Comparison of ENCODE assay signal across 8 cellular contexts in the genomic region with DNA sequence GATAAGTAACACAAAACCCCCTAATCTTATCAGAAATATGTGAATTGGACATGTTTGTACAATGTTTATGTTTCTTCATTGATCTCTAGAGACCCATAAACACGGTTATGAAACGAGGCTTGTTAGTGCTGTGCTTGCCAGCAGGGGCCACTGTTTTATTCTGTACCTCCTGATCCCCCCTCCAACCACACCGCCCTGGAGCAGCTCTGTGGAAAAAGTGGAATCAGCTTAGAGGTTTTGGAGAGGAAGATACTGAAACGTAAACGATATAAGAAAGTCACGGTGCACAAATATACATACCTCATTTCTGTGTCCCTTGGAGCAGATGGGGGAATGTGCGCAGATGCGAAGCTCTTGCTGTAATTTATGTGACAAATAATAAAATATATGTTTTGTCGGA. TPM values are rescaled to one million over a fixed set of nuclear protein-coding genes. Genes with fewer than 3 reads are reported as not detected.
DNase-seq lines count a peak whose midpoint lies in the region; ATAC-seq and TF ChIP-seq lines count a peak whose summit lies in the region.
"Not testable (repeated sequence)": the region's sequence is repeated elsewhere in the genome, so short reads cannot be mapped to it uniquely, and the experiment has no call there.

No MANE protein-coding gene starts in this region.

- H3K27me3 ChIP-seq in heart left ventricle, right lobe of liver, sigmoid colon: not testable (repeated sequence)

- not testable (repeated sequence) for H3K27me3 Mint-ChIP-seq in HFFc6 (ENCODE audit: insufficient read depth)

- H3K9me3 Mint-ChIP-seq in HFFc6 = peaks cover 16% of the 10 kb centered on the region; the same call in 1 of the 2 replicates

- not testable (repeated sequence) for H3K9me3 ChIP-seq in heart left ventricle, sigmoid colon
- peaks cover 0 to 11% (median 0%) of the 10 kb centered on the region in 4 donors for H3K9me3 ChIP-seq in right lobe of liver

- TF ChIP-seq EP300 in sigmoid colon (IDR thresholded peaks at IDR 0.05) = not testable (repeated sequence)

- intact Hi-C loops in heart left ventricle (cut with DNase I) = loop anchor here in 7 of 10 donors (2.0 to 10.0 kb wide), 4 partner anchors 87 to 323 kb away; partner anchors contain the start of gene ZNF665 (in 1 of the 7)
- intact Hi-C loops in right lobe of liver (cut with DNase I); sigmoid colon (cut with DNase I): not testable (repeated sequence)

- not testable (repeated sequence) for H3K4me3 ChIP-seq in heart left ventricle, right lobe of liver, sigmoid colon

- H3K36me3 Mint-ChIP-seq in HFFc6 (ENCODE audit: low read depth) = not testable (repeated sequence)

- not testable (repeated sequence) for H3K4me1 ChIP-seq in heart left ventricle, right lobe of liver, sigmoid colon

- not testable (repeated sequence) for H3K4me3 Mint-ChIP-seq in HFFc6

- H3K4me1 Mint-ChIP-seq in HFFc6 (ENCODE audit: low read depth) = not testable (repeated sequence)

- WGBS in heart left ventricle, 4 donors = 43 to 60% (median 46%) methylated on average over 9 of the region's 9 CpGs
- WGBS in right lobe of liver (ENCODE audit: insufficient coverage, low coverage, low lambda C conversion rate, missing lambda C conversion rate) = 64% methylated on average over 8 of the region's 9 CpGs
- 57 to 69% methylated on average over 9 of the region's 9 CpGs for WGBS in sigmoid colon, 2 donors

- TF ChIP-seq POLR2A in heart left ventricle (IDR thresholded peaks at IDR 0.05); right lobe of liver (IDR thresholded peaks at IDR 0.05); sigmoid colon (IDR thresholded peaks at IDR 0.05): not testable (repeated sequence)

- not testable (repeated sequence) for H3K27ac Mint-ChIP-seq in HFFc6

- TF ChIP-seq CTCF in HFFc6 (IDR thresholded peaks at IDR 0.05) (peak; percentile 57), heart left ventricle (IDR thresholded peaks at IDR 0.05) (peak in 2 of 12 donors; percentile 12 to 31)
- not testable (repeated sequence) for TF ChIP-seq CTCF in right lobe of liver (IDR thresholded peaks at IDR 0.05); sigmoid colon (IDR thresholded peaks at IDR 0.05)

- H3K27ac ChIP-seq in heart left ventricle, right lobe of liver, sigmoid colon: not testable (repeated sequence)

- H3K36me3 ChIP-seq in heart left ventricle, right lobe of liver, sigmoid colon: not testable (repeated sequence)

- peak; percentile 88 for ATAC-seq in SK-N-SH treated with all-trans-retinoic acid at 6 μM for 48 hours
- peak in 3 of 4 donors; percentile 63 to 69 (median 64) for ATAC-seq in heart left ventricle
- peak; percentile 46 to 71 (median 61) for ATAC-seq in right lobe of liver

- DNase-seq in COLO668 (lab: John Stamatoyannopoulos, UW; ENCODE audit: unreplicated experiment) (peak; percentile 0), NCI-H524 (lab: John Stamatoyannopoulos, UW) (peak; percentile 4 to 46), dermis microvascular lymphatic vessel endothelial cell (ENCODE audit: low read depth in 2 of 2) (peak; percentile 12 to 22), sigmoid colon (peak; percentile 77)
- not testable (repeated sequence) for DNase-seq in HFFc6, heart left ventricle, right lobe of liver

RNA-seq across cellular contexts. Expression of gene ZNF761, which starts 8.1 kb away (rescaled TPM):
- 10 to 100 TPM in 3 of 6 experiments, 1 to 10 TPM in 3; 9.5 to 11.1 (median 10.0) TPM for total RNA-seq in HFFc6 (2021; fragmentation: NEBNext Ultra II Directional; extraction: Animal tissue kit (Norgen Biotek cat#: 25700))
- total RNA-seq in dermis microvascular lymphatic vessel endothelial cell (5.3 and 9.9 TPM in 2 replicates), heart left ventricle (1 to 10 TPM; 2.6 to 5.5 (median 3.8) TPM), right lobe of liver (1 to 10 TPM; 2.6 to 4.2 (median 3.4) TPM), sigmoid colon (10 to 100 TPM in 3 of 4 donors, 1 to 10 TPM in 1; 6.5 to 12.5 (median 11.0) TPM)
- polyA plus RNA-seq in heart left ventricle (1 to 10 TPM; 3.8 to 4.5 TPM), sigmoid colon (1 to 10 TPM; 3.5 to 7.8 (median 6.7) TPM)

RNA-seq across cellular contexts. Expression of gene ZNF765, which starts 28.7 kb away (rescaled TPM):
- 1 to 10 TPM; 4.3 to 5.4 (median 5.1) TPM for total RNA-seq in HFFc6 (2021; fragmentation: NEBNext Ultra II Directional; extraction: Animal tissue kit (Norgen Biotek cat#: 25700))
- total RNA-seq in dermis microvascular lymphatic vessel endothelial cell = 10.0 and 13.4 TPM in 2 replicates
- total RNA-seq in heart left ventricle = 1 to 10 TPM; 2.8 to 5.9 (median 3.8) TPM
- 1 to 10 TPM; 2.7 to 4.9 TPM for polyA plus RNA-seq in heart left ventricle
- 1 to 10 TPM; 2.2 to 7.7 (median 3.8) TPM for total RNA-seq in right lobe of liver
- 10 to 100 TPM in 3 of 4 donors, 1 to 10 TPM in 1; 6.2 to 13.0 (median 11.7) TPM for total RNA-seq in sigmoid colon
- 1 to 10 TPM; 3.5 to 5.1 (median 3.6) TPM for polyA plus RNA-seq in sigmoid colon

RNA-seq across cellular contexts. Expression of gene ZNF813, which starts 43.8 kb away (rescaled TPM):
- 1 to 10 TPM; 2.0 to 6.4 (median 3.4) TPM for total RNA-seq in HFFc6 (2021; fragmentation: NEBNext Ultra II Directional; extraction: Animal tissue kit (Norgen Biotek cat#: 25700))
- total RNA-seq in dermis microvascular lymphatic vessel endothelial cell (2.7 and 6.2 TPM in 2 replicates), heart left ventricle (1 to 10 TPM in 8 of 9 donors, under 1 TPM in 1; 0.82 to 2.5 (median 1.2) TPM), right lobe of liver (1 to 10 TPM in 4 of 6 experiments, under 1 TPM in 2; 0.74 to 1.6 (median 1.1) TPM), sigmoid colon (1 to 10 TPM; 2.9 to 4.2 (median 3.4) TPM)
- polyA plus RNA-seq in heart left ventricle (under 1 TPM; 0.42 to 0.96 TPM), sigmoid colon (1 to 10 TPM; 1.2 to 1.9 (median 1.2) TPM)

RNA-seq across cellular contexts. Expression of gene ZNF525, which starts 58.2 kb away (rescaled TPM):
- total RNA-seq in HFFc6 (2021; fragmentation: NEBNext Ultra II Directional; extraction: Animal tissue kit (Norgen Biotek cat#: 25700)) = 1 to 10 TPM; 2.5 to 5.3 (median 3.9) TPM
- 5.7 and 5.8 TPM in 2 replicates for total RNA-seq in dermis microvascular lymphatic vessel endothelial cell
- total RNA-seq in heart left ventricle = 1 to 10 TPM; 1.6 to 6.0 (median 3.6) TPM
- polyA plus RNA-seq in heart left ventricle = 1 to 10 TPM; 1.9 to 3.5 TPM
- total RNA-seq in right lobe of liver = 1 to 10 TPM; 1.7 to 3.7 (median 2.2) TPM
- 1 to 10 TPM; 6.3 to 8.3 (median 7.0) TPM for total RNA-seq in sigmoid colon
- polyA plus RNA-seq in sigmoid colon = 10 to 100 TPM in 1 of 3 donors, 1 to 10 TPM in 2; 1.4 to 10.8 (median 7.0) TPM
